ENCODE assay signal across 17 cellular contexts in the genomic region with DNA sequence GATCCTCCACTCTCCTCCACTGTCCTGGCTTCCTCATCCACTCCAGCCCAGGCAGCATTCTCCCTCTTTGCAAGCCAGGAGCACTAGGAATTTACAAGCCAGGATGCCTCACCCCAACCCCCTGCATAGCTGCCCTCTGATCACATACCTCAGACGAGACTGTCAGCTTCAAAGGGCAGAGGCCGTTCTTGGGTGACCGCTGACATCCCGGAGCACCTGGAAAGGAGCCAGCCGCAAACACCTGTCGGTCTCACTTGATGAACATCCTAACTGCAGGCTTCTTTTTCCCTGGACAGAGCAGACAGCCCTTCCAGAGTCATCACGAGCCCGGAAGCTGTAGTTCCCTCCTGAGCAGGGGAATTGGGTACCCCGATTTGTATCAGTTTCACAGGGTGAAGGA.
"Had no signal": no experiment of that assay in that cellular context is flagged by ENCODE, and none has a peak within 500 bp of the region (broad histone marks: within the 10 kb centered on the region; RNA-seq: fewer than 3 reads in every experiment).

No MANE protein-coding gene starts in this region.

- H3K4me1 ChIP-seq: body of pancreas, left ventricle myocardium inferior, parathyroid adenoma, tibial artery had no signal

- DNase-seq: activated CD4-positive, CD25-positive, alpha-beta regulatory T cell treated with anti-CD3 and anti-CD28 coated beads, Interleukin-2, amount 50 U/mL, for 72 hours; activated gamma-delta T cell treated with Interleukin-2 at 50 U/mL for 16 hours; activated T-cell treated with anti-CD3 and anti-CD28 coated beads, Interleukin-2, amount 50 U/mL, for 1 hour; anterior cingulate cortex; body of pancreas; foreskin fibroblast; immature natural killer cell; kidney glomerular epithelial cell; left ventricle myocardium inferior; right cardiac atrium; stimulated activated CD4-positive, alpha-beta T cell treated with anti-CD3 and anti-CD28 coated beads, Interleukin-1b, Interleukin-23, amount 100 ng/mL, for 48 hours; tibial artery had no signal

- H3K79me2 ChIP-seq: parathyroid adenoma had no signal

- H3K9me3 ChIP-seq: body of pancreas, left ventricle myocardium inferior, neutrophil, tibial artery had no signal

- H3K4me3 ChIP-seq: body of pancreas, cardiac muscle cell, left ventricle myocardium inferior, tibial artery had no signal

- H3K27ac ChIP-seq: body of pancreas, cardiac muscle cell, left ventricle myocardium inferior, neutrophil, parathyroid adenoma, tibial artery, VCaP had no signal

- FAIRE-seq: endometrium had no signal

- H3K27me3 ChIP-seq: body of pancreas, neutrophil had no signal

- ATAC-seq: body of pancreas, right cardiac atrium had no signal

- H3K36me3 ChIP-seq: cardiac muscle cell, left ventricle myocardium inferior, neutrophil, tibial artery had no signal

- H3K9ac ChIP-seq: parathyroid adenoma had no signal
